In the genomic region with DNA sequence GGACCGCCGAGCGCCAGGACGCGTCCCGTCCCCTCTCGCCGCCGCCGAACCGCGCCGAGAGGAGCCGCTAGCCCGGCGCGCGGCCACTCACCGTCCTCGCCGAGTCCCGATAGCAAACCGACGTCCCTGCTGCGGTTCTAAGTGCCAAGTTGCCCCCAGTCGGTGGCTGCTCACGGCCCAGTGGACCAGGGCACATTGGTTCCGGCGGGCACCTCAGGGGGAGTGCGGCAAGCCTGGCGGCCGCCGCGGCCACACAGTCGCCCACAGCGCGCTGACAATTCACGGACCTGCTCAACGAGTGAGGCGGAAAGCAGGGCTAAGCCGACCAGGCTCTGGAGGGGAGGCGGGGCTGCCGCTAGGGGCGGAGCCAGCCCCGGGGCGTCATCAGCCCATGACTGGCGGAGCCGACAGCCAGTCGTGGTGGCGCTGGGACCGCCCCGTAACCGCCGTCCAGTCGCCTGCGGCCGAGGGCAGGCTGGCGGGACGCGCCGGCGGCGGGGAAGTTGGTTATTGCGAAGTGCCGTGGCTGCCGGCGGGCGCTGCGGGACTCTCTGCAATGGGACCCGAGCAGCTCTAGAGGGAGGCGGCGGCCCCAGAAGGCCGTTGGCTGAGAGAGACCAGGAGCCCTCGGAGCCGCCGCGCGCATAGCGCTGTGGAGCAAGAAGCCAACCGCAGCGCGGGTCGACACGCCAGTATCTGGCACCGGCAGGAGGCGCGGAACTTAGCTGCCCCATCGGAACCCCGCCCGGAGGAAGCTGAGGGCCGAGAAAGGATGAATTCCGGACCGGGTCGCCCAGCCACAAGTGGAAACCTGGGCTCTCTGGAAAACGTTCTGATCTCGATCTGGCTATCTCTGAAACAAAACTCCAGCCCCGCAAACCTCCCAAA, we compare ENCODE assay signal across 1 cellular context.
TF ChIP-seq lines count a peak whose summit lies in the region.

A gene with protein sequence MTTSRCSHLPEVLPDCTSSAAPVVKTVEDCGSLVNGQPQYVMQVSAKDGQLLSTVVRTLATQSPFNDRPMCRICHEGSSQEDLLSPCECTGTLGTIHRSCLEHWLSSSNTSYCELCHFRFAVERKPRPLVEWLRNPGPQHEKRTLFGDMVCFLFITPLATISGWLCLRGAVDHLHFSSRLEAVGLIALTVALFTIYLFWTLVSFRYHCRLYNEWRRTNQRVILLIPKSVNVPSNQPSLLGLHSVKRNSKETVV (minus strand): TSS at position 300 of the 888 bp plus-strand sequence. CDS start 112,387 bp downstream, outside the sequence.

TF ChIP-seq in K562, 482 proteins besides CTCF, POLR2A, EP300 and RAD21 (continued from another document and continues in another):
- TF ChIP-seq TRIM28 (IDR thresholded peaks at IDR 0.05) (no peak), ZNF347 (CRISPR knock-in tag; IDR thresholded peaks at IDR 0.05; ENCODE audit: low read depth) (no peak), ETS2 (tag; IDR thresholded peaks at IDR 0.05; ENCODE audit: borderline replicate concordance, poor library complexity, severe bottlenecking) (no peak), KLF13 (tag; IDR thresholded peaks at IDR 0.05; ENCODE audit: borderline replicate concordance, low read depth) (no peak), RAD51 (IDR thresholded peaks at IDR 0.05; ENCODE audit: borderline replicate concordance, low read depth) (no peak), CBFA2T2 (conservative IDR thresholded peaks at IDR 0.05) (no peak), SIN3A (IDR thresholded peaks at IDR 0.05; ENCODE audit: borderline replicate concordance in 2 of 2, control insufficient read depth in 1 of 2, low read depth in 2 of 2, low read length in 2 of 2) (peak; percentile 33 to 35; a peak in 1 of 4 replicates), NFATC3 (IDR thresholded peaks at IDR 0.05) (no peak), PPARD (CRISPR knock-in tag; IDR thresholded peaks at IDR 0.05) (no peak), BRCA1 (IDR thresholded peaks at IDR 0.05) (no peak), BRCA1 (CRISPR knock-in tag; IDR thresholded peaks at IDR 0.05) (no peak), ZNF77 (CRISPR knock-in tag; IDR thresholded peaks at IDR 0.05) (no peak), FOXM1 (IDR thresholded peaks at IDR 0.05; ENCODE audit: low read depth) (no peak), FOXM1 (CRISPR knock-in tag; IDR thresholded peaks at IDR 0.05; ENCODE audit: low read depth) (no peak; the same call in 1 of the 2 replicates), RBM17 (IDR thresholded peaks at IDR 0.05; ENCODE audit: borderline replicate concordance, low read depth, low read length) (no peak), NCOA6 (IDR thresholded peaks at IDR 0.05) (no peak; the same call in 1 of the 2 replicates), RNF2 (IDR thresholded peaks at IDR 0.05) (peak; percentile 47), MAFK (IDR thresholded peaks at IDR 0.05; ENCODE audit: low read length) (no peak), ZNF239 (CRISPR knock-in tag; IDR thresholded peaks at IDR 0.05) (no peak), ZNF146 (CRISPR knock-in tag; IDR thresholded peaks at IDR 0.05; ENCODE audit: unreplicated experiment) (no peak), ZNF589 (CRISPR knock-in tag; IDR thresholded peaks at IDR 0.05; ENCODE audit: low read depth) (no peak), SPI1 (IDR thresholded peaks at IDR 0.05; ENCODE audit: borderline replicate concordance, low read depth, low read length) (no peak), FOXP1 (CRISPR knock-in tag; IDR thresholded peaks at IDR 0.05) (0 out of 2 replicates have a peak, but pooled peaks have one; percentile 37), TSC22D4 (tag; IDR thresholded peaks at IDR 0.05) (no peak), CC2D1A (IDR thresholded peaks at IDR 0.05) (no peak; the same call in 1 of the 2 replicates), TEAD1 (CRISPR knock-in tag; IDR thresholded peaks at IDR 0.05) (peak in 1 of 2 experiments; percentile 2; a peak in 2 of 4 replicates), FOXA1 (IDR thresholded peaks at IDR 0.05; ENCODE audit: borderline replicate concordance) (no peak)
- TF ChIP-seq, protein P1, sequence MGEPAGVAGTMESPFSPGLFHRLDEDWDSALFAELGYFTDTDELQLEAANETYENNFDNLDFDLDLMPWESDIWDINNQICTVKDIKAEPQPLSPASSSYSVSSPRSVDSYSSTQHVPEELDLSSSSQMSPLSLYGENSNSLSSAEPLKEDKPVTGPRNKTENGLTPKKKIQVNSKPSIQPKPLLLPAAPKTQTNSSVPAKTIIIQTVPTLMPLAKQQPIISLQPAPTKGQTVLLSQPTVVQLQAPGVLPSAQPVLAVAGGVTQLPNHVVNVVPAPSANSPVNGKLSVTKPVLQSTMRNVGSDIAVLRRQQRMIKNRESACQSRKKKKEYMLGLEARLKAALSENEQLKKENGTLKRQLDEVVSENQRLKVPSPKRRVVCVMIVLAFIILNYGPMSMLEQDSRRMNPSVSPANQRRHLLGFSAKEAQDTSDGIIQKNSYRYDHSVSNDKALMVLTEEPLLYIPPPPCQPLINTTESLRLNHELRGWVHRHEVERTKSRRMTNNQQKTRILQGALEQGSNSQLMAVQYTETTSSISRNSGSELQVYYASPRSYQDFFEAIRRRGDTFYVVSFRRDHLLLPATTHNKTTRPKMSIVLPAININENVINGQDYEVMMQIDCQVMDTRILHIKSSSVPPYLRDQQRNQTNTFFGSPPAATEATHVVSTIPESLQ (CRISPR knock-in tag; IDR thresholded peaks at IDR 0.05): 0 out of 2 replicates have a peak, but pooled peaks have one; percentile 53
- TF ChIP-seq, protein P2, sequence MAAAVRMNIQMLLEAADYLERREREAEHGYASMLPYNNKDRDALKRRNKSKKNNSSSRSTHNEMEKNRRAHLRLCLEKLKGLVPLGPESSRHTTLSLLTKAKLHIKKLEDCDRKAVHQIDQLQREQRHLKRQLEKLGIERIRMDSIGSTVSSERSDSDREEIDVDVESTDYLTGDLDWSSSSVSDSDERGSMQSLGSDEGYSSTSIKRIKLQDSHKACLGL (CRISPR knock-in tag; IDR thresholded peaks at IDR 0.05; ENCODE audit: borderline replicate concordance, poor library complexity, severe bottlenecking): no peak
- TF ChIP-seq, protein P3, sequence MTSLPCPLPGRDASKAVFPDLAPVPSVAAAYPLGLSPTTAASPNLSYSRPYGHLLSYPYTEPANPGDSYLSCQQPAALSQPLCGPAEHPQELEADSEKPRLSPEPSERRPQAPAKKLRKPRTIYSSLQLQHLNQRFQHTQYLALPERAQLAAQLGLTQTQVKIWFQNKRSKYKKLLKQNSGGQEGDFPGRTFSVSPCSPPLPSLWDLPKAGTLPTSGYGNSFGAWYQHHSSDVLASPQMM (CRISPR knock-in tag; IDR thresholded peaks at IDR 0.05): no peak
- TF ChIP-seq, protein P4, sequence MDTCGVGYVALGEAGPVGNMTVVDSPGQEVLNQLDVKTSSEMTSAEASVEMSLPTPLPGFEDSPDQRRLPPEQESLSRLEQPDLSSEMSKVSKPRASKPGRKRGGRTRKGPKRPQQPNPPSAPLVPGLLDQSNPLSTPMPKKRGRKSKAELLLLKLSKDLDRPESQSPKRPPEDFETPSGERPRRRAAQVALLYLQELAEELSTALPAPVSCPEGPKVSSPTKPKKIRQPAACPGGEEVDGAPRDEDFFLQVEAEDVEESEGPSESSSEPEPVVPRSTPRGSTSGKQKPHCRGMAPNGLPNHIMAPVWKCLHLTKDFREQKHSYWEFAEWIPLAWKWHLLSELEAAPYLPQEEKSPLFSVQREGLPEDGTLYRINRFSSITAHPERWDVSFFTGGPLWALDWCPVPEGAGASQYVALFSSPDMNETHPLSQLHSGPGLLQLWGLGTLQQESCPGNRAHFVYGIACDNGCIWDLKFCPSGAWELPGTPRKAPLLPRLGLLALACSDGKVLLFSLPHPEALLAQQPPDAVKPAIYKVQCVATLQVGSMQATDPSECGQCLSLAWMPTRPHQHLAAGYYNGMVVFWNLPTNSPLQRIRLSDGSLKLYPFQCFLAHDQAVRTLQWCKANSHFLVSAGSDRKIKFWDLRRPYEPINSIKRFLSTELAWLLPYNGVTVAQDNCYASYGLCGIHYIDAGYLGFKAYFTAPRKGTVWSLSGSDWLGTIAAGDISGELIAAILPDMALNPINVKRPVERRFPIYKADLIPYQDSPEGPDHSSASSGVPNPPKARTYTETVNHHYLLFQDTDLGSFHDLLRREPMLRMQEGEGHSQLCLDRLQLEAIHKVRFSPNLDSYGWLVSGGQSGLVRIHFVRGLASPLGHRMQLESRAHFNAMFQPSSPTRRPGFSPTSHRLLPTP (IDR thresholded peaks at IDR 0.05; ENCODE audit: borderline replicate concordance, extremely low read depth, insufficient read length): no peak
- TF ChIP-seq, protein P5, sequence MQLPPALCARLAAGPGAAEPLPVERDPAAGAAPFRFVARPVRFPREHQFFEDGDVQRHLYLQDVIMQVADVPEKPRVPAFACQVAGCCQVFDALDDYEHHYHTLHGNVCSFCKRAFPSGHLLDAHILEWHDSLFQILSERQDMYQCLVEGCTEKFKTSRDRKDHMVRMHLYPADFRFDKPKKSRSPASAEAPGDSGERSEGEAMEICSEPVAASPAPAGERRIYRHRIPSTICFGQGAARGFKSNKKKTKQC (CRISPR knock-in tag; IDR thresholded peaks at IDR 0.05): peak; percentile 75
- TF ChIP-seq, protein P6, sequence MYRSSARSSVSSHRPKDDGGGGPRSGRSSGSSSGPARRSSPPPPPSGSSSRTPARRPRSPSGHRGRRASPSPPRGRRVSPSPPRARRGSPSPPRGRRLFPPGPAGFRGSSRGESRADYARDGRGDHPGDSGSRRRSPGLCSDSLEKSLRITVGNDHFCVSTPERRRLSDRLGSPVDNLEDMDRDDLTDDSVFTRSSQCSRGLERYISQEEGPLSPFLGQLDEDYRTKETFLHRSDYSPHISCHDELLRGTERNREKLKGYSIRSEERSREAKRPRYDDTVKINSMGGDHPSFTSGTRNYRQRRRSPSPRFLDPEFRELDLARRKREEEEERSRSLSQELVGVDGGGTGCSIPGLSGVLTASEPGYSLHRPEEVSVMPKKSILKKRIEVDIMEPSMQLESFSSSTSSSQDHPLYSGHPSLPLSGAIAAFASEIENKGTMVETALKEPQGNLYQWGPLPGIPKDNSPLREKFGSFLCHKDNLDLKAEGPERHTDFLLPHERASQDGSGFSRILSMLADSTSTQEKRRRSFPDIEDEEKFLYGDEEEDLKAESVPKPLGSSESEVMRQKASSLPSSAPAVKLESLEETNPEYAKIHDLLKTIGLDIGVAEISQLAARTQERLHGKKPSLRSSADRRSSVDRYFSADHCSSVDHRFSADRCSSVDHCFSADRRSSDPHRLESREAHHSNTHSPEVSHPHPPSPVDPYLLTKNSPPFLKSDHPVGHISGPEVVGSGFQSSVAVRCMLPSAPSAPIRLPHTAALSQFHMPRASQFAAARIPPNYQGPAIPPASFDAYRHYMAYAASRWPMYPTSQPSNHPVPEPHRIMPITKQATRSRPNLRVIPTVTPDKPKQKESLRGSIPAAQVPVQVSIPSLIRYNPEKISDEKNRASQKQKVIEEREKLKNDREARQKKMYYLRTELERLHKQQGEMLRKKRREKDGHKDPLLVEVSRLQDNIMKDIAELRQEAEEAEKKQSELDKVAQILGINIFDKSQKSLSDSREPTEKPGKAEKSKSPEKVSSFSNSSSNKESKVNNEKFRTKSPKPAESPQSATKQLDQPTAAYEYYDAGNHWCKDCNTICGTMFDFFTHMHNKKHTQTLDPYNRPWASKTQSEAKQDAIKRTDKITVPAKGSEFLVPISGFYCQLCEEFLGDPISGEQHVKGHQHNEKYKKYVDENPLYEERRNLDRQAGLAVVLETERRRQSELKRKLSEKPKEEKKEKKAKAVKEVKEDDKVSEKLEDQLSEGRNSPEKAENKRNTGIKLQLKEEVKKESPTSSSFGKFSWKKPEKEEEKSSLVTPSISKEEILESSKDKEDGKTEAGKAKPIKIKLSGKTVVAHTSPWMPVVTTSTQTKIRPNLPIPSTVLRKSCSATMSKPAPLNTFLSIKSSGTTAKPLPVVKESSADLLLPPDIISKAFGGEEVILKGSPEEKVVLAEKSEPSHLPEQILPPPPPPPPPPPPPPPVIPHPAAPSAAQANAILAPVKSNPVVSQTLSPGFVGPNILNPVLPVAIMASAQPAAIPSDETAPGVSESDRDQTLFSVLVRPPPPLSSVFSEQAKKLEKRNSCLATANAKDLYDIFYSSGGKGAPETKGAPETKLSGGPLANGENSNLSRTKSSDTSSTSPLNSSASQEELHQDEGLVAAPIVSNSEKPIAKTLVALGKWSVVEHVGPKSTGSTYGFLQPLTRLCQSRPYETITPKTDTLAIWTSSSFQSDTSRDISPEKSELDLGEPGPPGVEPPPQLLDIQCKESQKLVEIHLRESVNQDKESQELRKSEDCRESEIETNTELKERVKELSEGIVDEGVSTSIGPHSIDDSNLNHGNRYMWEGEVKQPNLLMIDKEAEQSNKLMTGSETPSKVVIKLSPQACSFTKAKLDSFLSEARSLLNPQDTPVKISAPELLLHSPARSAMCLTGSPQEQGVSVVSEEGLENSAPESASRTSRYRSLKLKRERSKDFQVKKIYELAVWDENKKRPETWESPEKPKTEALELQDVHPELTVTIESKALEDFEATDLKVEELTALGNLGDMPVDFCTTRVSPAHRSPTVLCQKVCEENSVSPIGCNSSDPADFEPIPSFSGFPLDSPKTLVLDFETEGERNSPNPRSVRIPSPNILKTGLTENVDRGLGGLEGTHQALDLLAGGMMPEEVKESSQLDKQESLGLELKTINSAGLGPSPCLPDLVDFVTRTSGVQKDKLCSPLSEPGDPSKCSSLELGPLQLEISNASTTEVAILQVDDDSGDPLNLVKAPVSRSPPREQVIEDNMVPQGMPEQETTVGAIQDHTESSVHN (IDR thresholded peaks at IDR 0.05; ENCODE audit: borderline replicate concordance in 1 of 2, low read depth in 1 of 2): no peak
- TF ChIP-seq, protein P7, sequence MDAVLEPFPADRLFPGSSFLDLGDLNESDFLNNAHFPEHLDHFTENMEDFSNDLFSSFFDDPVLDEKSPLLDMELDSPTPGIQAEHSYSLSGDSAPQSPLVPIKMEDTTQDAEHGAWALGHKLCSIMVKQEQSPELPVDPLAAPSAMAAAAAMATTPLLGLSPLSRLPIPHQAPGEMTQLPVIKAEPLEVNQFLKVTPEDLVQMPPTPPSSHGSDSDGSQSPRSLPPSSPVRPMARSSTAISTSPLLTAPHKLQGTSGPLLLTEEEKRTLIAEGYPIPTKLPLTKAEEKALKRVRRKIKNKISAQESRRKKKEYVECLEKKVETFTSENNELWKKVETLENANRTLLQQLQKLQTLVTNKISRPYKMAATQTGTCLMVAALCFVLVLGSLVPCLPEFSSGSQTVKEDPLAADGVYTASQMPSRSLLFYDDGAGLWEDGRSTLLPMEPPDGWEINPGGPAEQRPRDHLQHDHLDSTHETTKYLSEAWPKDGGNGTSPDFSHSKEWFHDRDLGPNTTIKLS (IDR thresholded peaks at IDR 0.05; ENCODE audit: borderline replicate concordance, low read depth): no peak
- TF ChIP-seq, protein P8, sequence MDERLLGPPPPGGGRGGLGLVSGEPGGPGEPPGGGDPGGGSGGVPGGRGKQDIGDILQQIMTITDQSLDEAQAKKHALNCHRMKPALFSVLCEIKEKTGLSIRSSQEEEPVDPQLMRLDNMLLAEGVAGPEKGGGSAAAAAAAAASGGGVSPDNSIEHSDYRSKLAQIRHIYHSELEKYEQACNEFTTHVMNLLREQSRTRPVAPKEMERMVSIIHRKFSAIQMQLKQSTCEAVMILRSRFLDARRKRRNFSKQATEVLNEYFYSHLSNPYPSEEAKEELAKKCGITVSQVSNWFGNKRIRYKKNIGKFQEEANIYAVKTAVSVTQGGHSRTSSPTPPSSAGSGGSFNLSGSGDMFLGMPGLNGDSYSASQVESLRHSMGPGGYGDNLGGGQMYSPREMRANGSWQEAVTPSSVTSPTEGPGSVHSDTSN (CRISPR knock-in tag; IDR thresholded peaks at IDR 0.05; ENCODE audit: low read depth): peak; percentile 79
- TF ChIP-seq, protein P8 (tag; conservative IDR thresholded peaks at IDR 0.05; ENCODE audit: low read depth): peak; percentile 86
